In the genomic region with DNA sequence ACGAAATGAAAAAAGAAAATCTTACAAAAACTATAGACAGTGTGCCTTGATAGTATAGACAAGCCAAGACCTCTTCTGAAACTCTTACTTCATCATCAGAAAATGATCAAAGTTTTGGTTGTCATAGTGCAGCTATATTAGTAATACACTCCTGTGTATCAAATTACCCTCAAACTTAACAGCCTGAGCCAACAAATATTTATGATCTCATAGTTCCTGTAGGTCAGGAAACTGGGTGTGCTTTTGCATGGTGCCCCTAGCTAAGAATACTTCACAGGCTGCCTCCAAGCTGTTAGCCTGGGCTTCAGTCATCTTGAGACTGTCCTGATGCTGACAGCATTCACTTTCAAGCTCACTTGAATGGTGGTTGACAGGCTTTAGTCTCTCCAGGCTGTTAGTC, we compare ENCODE assay signal across 19 cellular contexts.
"Had no signal": no experiment of that assay in that cellular context is flagged by ENCODE, and none has a peak within 500 bp of the region (broad histone marks: within the 10 kb centered on the region; RNA-seq: fewer than 3 reads in every experiment).

No MANE protein-coding gene starts in this region.

- H3K4me1 Mint-ChIP-seq: activated CD4-positive, alpha-beta T cell treated with anti-CD3 and anti-CD28 coated beads, Interleukin-2, amount 10 ng/mL, durations not matched to agents 24 days and 14 days; activated naive CD4-positive, alpha-beta T cell treated with anti-CD3 and anti-CD28 coated beads, Interleukin-2, amount 50 U/mL, for 24 hours; immature natural killer cell had no signal

- H3K27ac ChIP-seq: adrenal gland, gastroesophageal sphincter, heart right ventricle, sigmoid colon, suprapubic skin, transverse colon, vagina had no signal

- H3K9me3 ChIP-seq: adrenal gland, gastroesophageal sphincter, heart right ventricle, sigmoid colon, suprapubic skin, transverse colon, vagina had no signal

- H3K4me3 ChIP-seq: adrenal gland, gastroesophageal sphincter, heart right ventricle, sigmoid colon, suprapubic skin, transverse colon, vagina had no signal

- H3K4me3 Mint-ChIP-seq: activated CD4-positive, alpha-beta T cell treated with anti-CD3 and anti-CD28 coated beads, Interleukin-2, amount 10 ng/mL, durations not matched to agents 24 days and 14 days; activated naive CD4-positive, alpha-beta T cell treated with anti-CD3 and anti-CD28 coated beads, Interleukin-2, amount 50 U/mL, for 24 hours; immature natural killer cell had no signal

- H3K27ac Mint-ChIP-seq: activated CD4-positive, alpha-beta T cell treated with anti-CD3 and anti-CD28 coated beads, Interleukin-2, amount 10 ng/mL, durations not matched to agents 24 days and 14 days; activated naive CD4-positive, alpha-beta T cell treated with anti-CD3 and anti-CD28 coated beads, Interleukin-2, amount 50 U/mL, for 24 hours; immature natural killer cell had no signal

- H3K36me3 Mint-ChIP-seq: activated naive CD4-positive, alpha-beta T cell treated with anti-CD3 and anti-CD28 coated beads, Interleukin-2, amount 50 U/mL, for 24 hours; immature natural killer cell had no signal

- H3K36me3 ChIP-seq: adrenal gland, gastroesophageal sphincter, heart right ventricle, sigmoid colon, suprapubic skin, transverse colon, vagina had no signal

- ATAC-seq: gastroesophageal sphincter; heart right ventricle; left ventricle myocardium superior; stimulated activated naive CD8-positive, alpha-beta T cell treated with anti-CD3 and anti-CD28 coated beads, Interleukin-15, Interleukin-2, amounts not matched to agents 100 U/mL and 50 U/mL, for 24 hours had no signal

- H3K4me1 ChIP-seq: adrenal gland, gastroesophageal sphincter, heart right ventricle, sigmoid colon, suprapubic skin, vagina had no signal

- H3K9me3 Mint-ChIP-seq: activated naive CD4-positive, alpha-beta T cell treated with anti-CD3 and anti-CD28 coated beads, Interleukin-2, amount 50 U/mL, for 24 hours had no signal

- H3K27me3 ChIP-seq: adrenal gland, gastroesophageal sphincter, heart right ventricle, sigmoid colon, suprapubic skin, transverse colon, vagina had no signal

- DNase-seq: activated CD4-positive, alpha-beta T cell treated with anti-CD3 and anti-CD28 coated beads, Interleukin-2, amount 10 ng/mL, durations not matched to agents 24 days and 14 days; activated CD8-positive, alpha-beta memory T cell treated with anti-CD3 and anti-CD28 coated beads, Interleukin-2, amount 50 U/mL, for 48 hours; activated gamma-delta T cell; activated T-cell treated with anti-CD3 and anti-CD28 coated beads, Interleukin-2, amount 50 U/mL, for 48 hours; adrenal gland; caudate nucleus; heart right ventricle; immature natural killer cell; left ventricle myocardium superior; occipital lobe; posterior cingulate gyrus; sigmoid colon; stimulated activated CD4-positive, alpha-beta T cell treated with anti-CD3 and anti-CD28 coated beads, Interleukin-2, amount 100 ng/mL, for 24 hours; stimulated activated naive CD8-positive, alpha-beta T cell treated with anti-CD3 and anti-CD28 coated beads, Interleukin-15, Interleukin-2, amounts not matched to agents 100 U/mL and 50 U/mL, for 24 hours; transverse colon had no signal

- H3K27me3 Mint-ChIP-seq: activated CD4-positive, alpha-beta T cell treated with anti-CD3 and anti-CD28 coated beads, Interleukin-2, amount 10 ng/mL, durations not matched to agents 24 days and 14 days; activated naive CD4-positive, alpha-beta T cell treated with anti-CD3 and anti-CD28 coated beads, Interleukin-2, amount 50 U/mL, for 24 hours had no signal
